Comparison of ENCODE assay signal across 8 cellular contexts in genomic region chrX:49309401-49309981, GRCh38. TPM values are rescaled to one million over a fixed set of nuclear protein-coding genes. Genes with fewer than 3 reads are reported as not detected.
DNase-seq lines count a peak whose midpoint lies in the region; ATAC-seq and TF ChIP-seq lines count a peak whose summit lies in the region.

No MANE protein-coding gene starts in this region.

- no peaks in the 10 kb centered on the region for H3K36me3 ChIP-seq in ACC112 (ENCODE audit: insufficient read depth, low read length)
- no peaks in the 10 kb centered on the region for H3K36me3 ChIP-seq in duodenal mucosa (ENCODE audit: control insufficient read depth in 1 of 2, insufficient read depth in 2 of 2, low read length in 2 of 2)
- H3K36me3 ChIP-seq in mucosa of rectum (ENCODE audit: control insufficient read depth in 2 of 2, insufficient read depth in 2 of 2, low read length in 2 of 2): no peaks in the 10 kb centered on the region

- no peaks in the 10 kb centered on the region for H3K9me3 ChIP-seq in duodenal mucosa (ENCODE audit: control insufficient read depth in 1 of 2, low read length in 2 of 2)
- H3K9me3 ChIP-seq in mucosa of rectum (ENCODE audit: control insufficient read depth in 2 of 2, low read length in 2 of 2): no peaks in the 10 kb centered on the region

- no peaks in the 10 kb centered on the region for H3K79me2 ChIP-seq in ACC112 (ENCODE audit: control insufficient read depth, insufficient read depth, low read length, unreplicated experiment)

- H3K9ac ChIP-seq in duodenal mucosa (ENCODE audit: low read depth in 1 of 2, low read length in 2 of 2): peak overlapping the region in 1 of 2 donors; percentile 25
- peak overlapping the region; percentile 27 to 41 for H3K9ac ChIP-seq in mucosa of rectum (ENCODE audit: low read depth in 1 of 2, low read length in 2 of 2)

- H3K4me3 ChIP-seq in ACC112 (ENCODE audit: low read depth, low read length) (peak overlapping the region; percentile 68), duodenal mucosa (ENCODE audit: low read depth in 1 of 2, low read length in 2 of 2) (peak overlapping the region; percentile 43 to 57), mucosa of rectum (ENCODE audit: low read length in 2 of 2) (peak overlapping the region; percentile 62 to 67), lower leg skin (ENCODE audit: low read depth, poor library complexity, severe bottlenecking) (no peak overlapping the region)

- H3K4me1 ChIP-seq in ACC112 (ENCODE audit: control insufficient read depth, insufficient read depth, low read length, unreplicated experiment): no peaks in the 10 kb centered on the region
- H3K4me1 ChIP-seq in duodenal mucosa (ENCODE audit: control insufficient read depth in 1 of 2, insufficient read depth in 2 of 2, low read length in 2 of 2): peaks cover 0 to 5% of the 10 kb centered on the region in 2 donors
- peaks cover 0 to 9% of the 10 kb centered on the region in 2 donors for H3K4me1 ChIP-seq in mucosa of rectum (ENCODE audit: control insufficient read depth in 2 of 2, insufficient read depth in 2 of 2, low read length in 2 of 2)

- peak overlapping the region; percentile 33 for H3K27ac ChIP-seq in ACC112 (ENCODE audit: low read depth, low read length)
- H3K27ac ChIP-seq in duodenal mucosa (ENCODE audit: low read depth, low read length): peak overlapping the region; percentile 20
- H3K27ac ChIP-seq in mucosa of rectum (ENCODE audit: low read depth in 2 of 2, low read length in 2 of 2): peak overlapping the region in 1 of 2 donors; percentile 29

- no peaks in the 10 kb centered on the region for H3K27me3 ChIP-seq in ACC112 (ENCODE audit: insufficient read depth, low read length)
- H3K27me3 ChIP-seq in duodenal mucosa (ENCODE audit: control insufficient read depth in 1 of 2, insufficient read depth in 2 of 2, low read length in 2 of 2): no peaks in the 10 kb centered on the region
- peaks cover 0 to 5% of the 10 kb centered on the region in 2 donors for H3K27me3 ChIP-seq in mucosa of rectum (ENCODE audit: control insufficient read depth in 2 of 2, insufficient read depth in 2 of 2, low read length in 2 of 2)

- intact Hi-C loops in lower leg skin (cut with DNase I; ENCODE audit: low total_unique reads): no loop called here

- H2AFZ ChIP-seq in ACC112 (ENCODE audit: low read length, unreplicated experiment): peak overlapping the region; percentile 95

- 1 to 24% methylated on average over 8 of the region's 8 CpGs for WGBS in lower leg skin, 2 donors

- ATAC-seq in GM19328 (IDR thresholded peaks at IDR 0.05; ENCODE audit: unreplicated experiment) (no peak), HG02840 (IDR thresholded peaks at IDR 0.05; ENCODE audit: low FRiP score, unreplicated experiment) (no peak)

- DNase-seq in M059J (ENCODE audit: low read depth): peak; percentile 14
- no peak for DNase-seq in lower leg skin (ENCODE audit: low spot score in 2 of 2)
- no peak for DNase-seq in OCI-M2 (lab: John Stamatoyannopoulos, UW; ENCODE audit: unreplicated experiment)

- TF ChIP-seq CTCF in lower leg skin (IDR thresholded peaks at IDR 0.05): no peak

- no peak for TF ChIP-seq POLR2A in lower leg skin (IDR thresholded peaks at IDR 0.05)

RNA-seq across cellular contexts. Expression of gene GAGE10, which starts 6.0 kb away (rescaled TPM):
- not detected in 2 replicates for total RNA-seq in M059J (2014; rRNA removed; shearing (Covaris generic))
- not detected for total RNA-seq in lower leg skin

RNA-seq across cellular contexts. Expression of gene GAGE12J, which starts 12.3 kb away (rescaled TPM):
- not detected in 2 replicates for total RNA-seq in M059J (2014; rRNA removed; shearing (Covaris generic))
- not detected for total RNA-seq in lower leg skin

RNA-seq across cellular contexts. Expression of gene GAGE13, which starts 21.9 kb away (rescaled TPM):
- not detected in 2 replicates for total RNA-seq in M059J (2014; rRNA removed; shearing (Covaris generic))
- total RNA-seq in lower leg skin: not detected

RNA-seq across cellular contexts. Expression of gene PPP1R3F, which starts 39.9 kb away (rescaled TPM):
- total RNA-seq in M059J (2014; rRNA removed; shearing (Covaris generic)): 2.8 and 5.6 TPM in 2 replicates
- 10 to 100 TPM in 1 of 4 donors, 1 to 10 TPM in 3; 4.7 to 10.9 (median 5.6) TPM for total RNA-seq in lower leg skin

RNA-seq across cellular contexts. Expression of gene FOXP3, which starts 45.0 kb away (rescaled TPM):
- 0.07 TPM in 1 of 2 replicates, not detected in the other for total RNA-seq in M059J (2014; rRNA removed; shearing (Covaris generic))
- 1 to 10 TPM in 2 of 4 donors, under 1 TPM in 2; 0.69 to 1.1 (median 0.92) TPM for total RNA-seq in lower leg skin
